In genomic region chr5:77208507-77209163, GRCh38 we compare ENCODE assay signal across 22 cellular contexts. TPM values are rescaled to one million over a fixed set of nuclear protein-coding genes. Genes with fewer than 3 reads are reported as not detected.
DNase-seq lines count a peak whose midpoint lies in the region; ATAC-seq and TF ChIP-seq lines count a peak whose summit lies in the region.
"Had no signal": no experiment of that assay in that cellular context is flagged by ENCODE, and none has a peak within 500 bp of the region (broad histone marks: within the 10 kb centered on the region; RNA-seq: fewer than 3 reads in every experiment).

No MANE protein-coding gene starts in this region.

- peak; percentile 18 to 42 for ATAC-seq in lower lobe of right lung

- no peaks in the 10 kb centered on the region for H3K36me3 ChIP-seq in lower lobe of right lung
- no peaks in the 10 kb centered on the region for H3K36me3 ChIP-seq in thyroid gland
- H3K36me3 ChIP-seq: heart left ventricle, spleen, tibial nerve had no signal

- TF ChIP-seq CTCF in lower lobe of right lung (IDR thresholded peaks at IDR 0.05): no peak
- TF ChIP-seq CTCF in thyroid gland (IDR thresholded peaks at IDR 0.05): no peak

- intact Hi-C loops in lower lobe of right lung (cut with DNase I) (no loop called here), thyroid gland (cut with DNase I) (no loop called here)

- peak overlapping the region; percentile 31 for H3K4me3 Mint-ChIP-seq in activated naive CD4-positive, alpha-beta T cell treated with anti-CD3 and anti-CD28 coated beads, Interleukin-2, amount 50 U/mL, for 24 hours

- H3K27me3 ChIP-seq in lower lobe of right lung (ENCODE audit: low read depth): peaks cover 36% of the 10 kb centered on the region
- no peaks in the 10 kb centered on the region for H3K27me3 ChIP-seq in thyroid gland

- H3K36me3 Mint-ChIP-seq in activated naive CD4-positive, alpha-beta T cell treated with anti-CD3 and anti-CD28 coated beads, Interleukin-2, amount 50 U/mL, for 24 hours: peaks cover under 1% of the 10 kb centered on the region
- H3K36me3 Mint-ChIP-seq: CD4-positive, alpha-beta memory T cell had no signal

- peaks cover 14% of the 10 kb centered on the region for H3K4me1 Mint-ChIP-seq in activated naive CD4-positive, alpha-beta T cell treated with anti-CD3 and anti-CD28 coated beads, Interleukin-2, amount 50 U/mL, for 24 hours

- no peak overlapping the region for H3K27ac Mint-ChIP-seq in activated naive CD4-positive, alpha-beta T cell treated with anti-CD3 and anti-CD28 coated beads, Interleukin-2, amount 50 U/mL, for 24 hours
- H3K27ac Mint-ChIP-seq: CD4-positive, alpha-beta memory T cell; endodermal cell had no signal

- H3K9me3 ChIP-seq in lower lobe of right lung (no peaks in the 10 kb centered on the region), thyroid gland (no peaks in the 10 kb centered on the region)
- H3K9me3 ChIP-seq: heart left ventricle, spleen, tibial nerve had no signal

- H3K4me3 ChIP-seq in lower lobe of right lung: no peak overlapping the region
- no peak overlapping the region for H3K4me3 ChIP-seq in thyroid gland (replicated peaks in 1 of 3)
- H3K4me3 ChIP-seq: spleen, tibial nerve had no signal

- no peak overlapping the region for H3K27ac ChIP-seq in lower lobe of right lung
- peak overlapping the region; percentile 56 to 80 (median 74) for H3K27ac ChIP-seq in thyroid gland
- H3K27ac ChIP-seq: heart left ventricle, spleen, tibial nerve had no signal

- no peak for DNase-seq in activated naive CD4-positive, alpha-beta T cell (lab: John Stamatoyannopoulos, UW)
- peak; percentile 22 for DNase-seq in NCI-H226
- DNase-seq in lower lobe of right lung: peak; percentile 50
- peak; percentile 92 to 94 for DNase-seq in thyroid gland
- no peak for DNase-seq in HT-29 (ENCODE audit: low spot score)
- no peak for DNase-seq in stimulated activated CD4-positive, alpha-beta T cell treated with anti-CD3 and anti-CD28 coated beads, Interleukin-4, amount 100 ng/mL, for 1 hour
- no peak for DNase-seq in foreskin melanocyte
- DNase-seq: ACHN; activated effector memory CD4-positive, alpha-beta T cell treated with anti-CD3 and anti-CD28 coated beads, Interleukin-2, amount 50 U/mL, for 16 hours; CD4-positive, alpha-beta memory T cell; DMS79 treated with DMSO at 0.1 percent for 48 hours; endodermal cell; MV-4-11; NCI-H187; NCI-H524 treated with DMSO at 0.1 percent for 48 hours; SHP77 treated with DMSO at 0.1 percent for 48 hours; spleen; T-helper 2 cell had no signal

- H3K4me1 ChIP-seq in lower lobe of right lung (peaks cover 9% of the 10 kb centered on the region), thyroid gland (peaks cover 3 to 36% of the 10 kb centered on the region in 2 donors)

- 0 to 71% methylated on average over 1 of the region's 1 CpG for WGBS in thyroid gland, 2 donors

- TF ChIP-seq POLR2A in thyroid gland (IDR thresholded peaks at IDR 0.05): peak in 1 of 2 donors; percentile 65

- H3K27me3 Mint-ChIP-seq in activated naive CD4-positive, alpha-beta T cell treated with anti-CD3 and anti-CD28 coated beads, Interleukin-2, amount 50 U/mL, for 24 hours: peaks cover 36% of the 10 kb centered on the region

- H3K9me3 Mint-ChIP-seq in activated naive CD4-positive, alpha-beta T cell treated with anti-CD3 and anti-CD28 coated beads, Interleukin-2, amount 50 U/mL, for 24 hours: no peaks in the 10 kb centered on the region
- H3K9me3 Mint-ChIP-seq: endodermal cell had no signal

RNA-seq across cellular contexts. Expression of gene PDE8B, which starts 1.8 kb away (rescaled TPM):
- 5.3 TPM for total RNA-seq in lower lobe of right lung
- 100 to 1,000 TPM; 113 to 279 (median 218) TPM for total RNA-seq in thyroid gland
- not detected in 2 replicates for total RNA-seq in HT-29 (2014; rRNA removed; shearing (Covaris generic))
- total RNA-seq: activated CD8-positive, alpha-beta memory T cell treated with anti-CD3 and anti-CD28 coated beads for 36 hours; CD4-positive, alpha-beta memory T cell had no signal

Comparison
In these comparisons a context has a peak if more than half of its experiments do, and no peak if none do; other contexts are left out.
1. DNase-seq: peak in NCI-H226 (single experiment), lower lobe of right lung (single experiment) and thyroid gland (2 of 2); none in activated naive CD4-positive, alpha-beta T cell (0 of 4), HT-29 (single experiment), stimulated activated CD4-positive, alpha-beta T cell treated with anti-CD3 and anti-CD28 coated beads, Interleukin-4, amount 100 ng/mL, for 1 hour (single experiment) and foreskin melanocyte (single experiment).
2. RNA of gene PDE8B, which starts 1.8 kb away (total RNA-seq): 113 to 279 TPM in thyroid gland; 5.3 TPM in lower lobe of right lung (single experiment) and not detected in HT-29; every median in the first group is over 10 times any median in the second.